ENCODE assay signal across 11 cellular contexts in genomic region chr2:9311488-9311887, GRCh38.
DNase-seq lines count a peak whose midpoint lies in the region; ATAC-seq, FAIRE-seq and TF ChIP-seq lines count a peak whose summit lies in the region.
"Had no signal": no experiment of that assay in that cellular context is flagged by ENCODE, and none has a peak within 500 bp of the region (broad histone marks: within the 10 kb centered on the region; RNA-seq: fewer than 3 reads in every experiment).

No MANE protein-coding gene starts in this region.

- no peaks in the 10 kb centered on the region for H3K36me3 Mint-ChIP-seq in T-helper 17 cell (ENCODE audit: low read depth)
- H3K36me3 Mint-ChIP-seq: CD4-positive, CD25-positive, alpha-beta regulatory T cell had no signal

- DNase-seq in AG08396 (ENCODE audit: low spot score) (peak; percentile 77), SK-N-DZ (ENCODE audit: low spot score) (peak; percentile 12), fibroblast of mammary gland (ENCODE audit: low read depth) (peak; percentile 90), omental fat pad (ENCODE audit: low spot score) (no peak), cortex of kidney (lab: John Stamatoyannopoulos, UW) (no peak), frontal cortex (ENCODE audit: low spot score in 2 of 2) (no peak), T-helper 17 cell (no peak)
- DNase-seq: CD4-positive, CD25-positive, alpha-beta regulatory T cell; NCI-H510A treated with DMSO at 0.1 percent for 48 hours had no signal

- peak; percentile 53 for ATAC-seq in omental fat pad (ENCODE audit: low FRiP score)
- ATAC-seq in GM21786 (IDR thresholded peaks at IDR 0.05; ENCODE audit: unreplicated experiment) = no peak
- ATAC-seq in T-helper 17 cell = no peak

- H3K27ac Mint-ChIP-seq in T-helper 17 cell = no peak overlapping the region
- H3K27ac Mint-ChIP-seq: CD4-positive, CD25-positive, alpha-beta regulatory T cell had no signal

- no peak for FAIRE-seq in frontal cortex (lab: Jason Lieb, UNC)

- no peaks in the 10 kb centered on the region for H3K9me3 ChIP-seq in T-helper 17 cell (ENCODE audit: control insufficient read depth, low read length, poor library complexity, severe bottlenecking)

- no peak overlapping the region for H3K4me3 Mint-ChIP-seq in T-helper 17 cell
- H3K4me3 Mint-ChIP-seq: CD4-positive, CD25-positive, alpha-beta regulatory T cell had no signal

- H3K4me3 ChIP-seq in fibroblast of mammary gland (ENCODE audit: control insufficient read depth, low read depth, low read length) = no peak overlapping the region
- H3K4me3 ChIP-seq: skin epidermis had no signal

- peaks cover 2% of the 10 kb centered on the region for H3K4me1 Mint-ChIP-seq in T-helper 17 cell
- H3K4me1 Mint-ChIP-seq: CD4-positive, CD25-positive, alpha-beta regulatory T cell had no signal

- no peak for TF ChIP-seq CTCF in fibroblast of mammary gland (conservative IDR thresholded peaks at IDR 0.05; ENCODE audit: control insufficient read depth, insufficient read depth, low read depth, low read length)
- no peak for TF ChIP-seq CTCF in omental fat pad (IDR thresholded peaks at IDR 0.05)

- no peaks in the 10 kb centered on the region for H3K27me3 Mint-ChIP-seq in T-helper 17 cell

Comparison
In these comparisons a context has a peak if more than half of its experiments do, and no peak if none do; other contexts are left out.
1. DNase-seq: peak in AG08396 (single experiment), SK-N-DZ (single experiment) and fibroblast of mammary gland (single experiment); none in omental fat pad (single experiment), cortex of kidney (single experiment), frontal cortex (0 of 2) and T-helper 17 cell (0 of 3).